14 cellular contexts compared by ENCODE assay signal in the genomic region with DNA sequence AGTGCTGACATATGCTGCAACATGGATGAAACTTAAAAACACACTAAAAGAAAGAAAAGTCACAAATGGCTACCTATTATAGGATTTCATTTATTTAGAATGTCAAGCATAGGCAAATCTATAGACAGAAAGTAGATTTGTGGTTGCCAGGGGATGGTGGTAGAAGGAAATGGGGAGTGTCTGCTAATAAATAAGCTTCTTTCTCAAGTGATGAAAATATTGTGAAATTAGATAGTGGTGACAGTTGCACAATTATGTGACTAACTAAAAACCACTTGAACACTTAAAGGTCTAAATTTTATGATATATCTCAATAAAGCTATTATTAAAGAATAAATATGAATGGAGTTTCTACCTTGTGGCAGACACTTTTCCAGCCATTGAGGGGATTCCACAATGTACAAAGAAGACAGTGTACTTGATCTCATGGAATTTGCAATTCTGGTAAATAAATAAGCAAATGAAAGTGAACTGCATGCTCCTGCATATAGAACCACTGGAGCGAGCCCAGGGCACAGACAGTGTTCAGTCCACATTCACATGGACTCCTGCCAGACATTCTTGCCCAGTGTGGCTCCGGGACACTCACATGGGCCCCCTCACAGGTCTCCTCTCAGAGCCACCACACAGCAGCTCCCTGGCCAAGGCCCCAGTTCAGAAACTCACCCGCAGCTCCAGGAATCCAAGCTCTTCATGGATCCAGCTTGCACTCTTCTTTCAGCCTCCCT.
DNase-seq lines count a peak whose midpoint lies in the region; ATAC-seq, FAIRE-seq and TF ChIP-seq lines count a peak whose summit lies in the region.
"Had no signal": no experiment of that assay in that cellular context is flagged by ENCODE, and none has a peak within 500 bp of the region (broad histone marks: within the 10 kb centered on the region; RNA-seq: fewer than 3 reads in every experiment).

No MANE protein-coding gene starts in this region.

- H4K20me1 ChIP-seq in astrocyte (ENCODE audit: insufficient read depth, low read length): no peaks in the 10 kb centered on the region

- H3K27me3 ChIP-seq in HL-60 (ENCODE audit: insufficient read depth, poor library complexity, severe bottlenecking): no peaks in the 10 kb centered on the region
- H3K27me3 ChIP-seq in astrocyte (ENCODE audit: insufficient read depth, low read length): peaks cover 6% of the 10 kb centered on the region
- H3K27me3 ChIP-seq in right lobe of liver: no peaks in the 10 kb centered on the region

- TF ChIP-seq POLR2A in right lobe of liver (IDR thresholded peaks at IDR 0.05): no peak

- peak in 3 of 4 donors; percentile 84 to 87 (median 84) for ATAC-seq in right lobe of liver
- ATAC-seq: CD8-positive, alpha-beta T cell had no signal

- peak overlapping the region; percentile 20 for H3K4me3 Mint-ChIP-seq in astrocyte (ENCODE audit: unreplicated experiment)
- H3K4me3 Mint-ChIP-seq: B cell; CD8-positive, alpha-beta T cell had no signal

- H3K4me2 ChIP-seq in astrocyte (ENCODE audit: low read length): no peak overlapping the region

- no peak overlapping the region for H3K9ac ChIP-seq in astrocyte (ENCODE audit: low read length)

- POLR2A ChIA-PET in HEK293T (lab: Yijun Ruan, JAX): no interaction called here

- no peak overlapping the region for H3K27ac Mint-ChIP-seq in astrocyte (ENCODE audit: unreplicated experiment)
- H3K27ac Mint-ChIP-seq: B cell; CD8-positive, alpha-beta T cell had no signal

- CTCF ChIA-PET in HEK293T (lab: Yijun Ruan, JAX): no interaction called here

- H3K9me3 Mint-ChIP-seq in astrocyte (ENCODE audit: unreplicated experiment): peaks cover 4% of the 10 kb centered on the region

- peaks cover 3% of the 10 kb centered on the region for H3K27me3 Mint-ChIP-seq in astrocyte (ENCODE audit: low read depth, unreplicated experiment)

- H2AFZ ChIP-seq in astrocyte (ENCODE audit: low read depth, low read length): no peak overlapping the region

- H3K36me3 Mint-ChIP-seq in astrocyte (ENCODE audit: low read depth, unreplicated experiment): no peaks in the 10 kb centered on the region
- H3K36me3 Mint-ChIP-seq: CD8-positive, alpha-beta T cell had no signal

- H3K4me3 ChIP-seq in HL-60 (replicated peaks; ENCODE audit: insufficient read depth, low read length): no peak overlapping the region
- H3K4me3 ChIP-seq in astrocyte (ENCODE audit: insufficient read depth, low read depth, low read length): no peak overlapping the region
- no peak overlapping the region for H3K4me3 ChIP-seq in right lobe of liver
- H3K4me3 ChIP-seq: SJSA1 had no signal

- no peaks in the 10 kb centered on the region for H3K4me1 ChIP-seq in astrocyte (ENCODE audit: insufficient read depth, low read length)
- no peaks in the 10 kb centered on the region for H3K4me1 ChIP-seq in right lobe of liver
- H3K4me1 ChIP-seq: SJSA1 had no signal

- H3K4me1 Mint-ChIP-seq in astrocyte (ENCODE audit: low read depth, unreplicated experiment): no peaks in the 10 kb centered on the region

- H3K79me2 ChIP-seq in astrocyte (ENCODE audit: insufficient read depth, low read length): no peaks in the 10 kb centered on the region

- no peaks in the 10 kb centered on the region for H3K36me3 ChIP-seq in astrocyte (ENCODE audit: insufficient read depth, low read length)
- H3K36me3 ChIP-seq in right lobe of liver: no peaks in the 10 kb centered on the region
- H3K36me3 ChIP-seq: SJSA1 had no signal

- H3K9me3 ChIP-seq in astrocyte (ENCODE audit: insufficient read depth, low read depth, low read length): no peaks in the 10 kb centered on the region
- no peaks in the 10 kb centered on the region for H3K9me3 ChIP-seq in right lobe of liver
- H3K9me3 ChIP-seq: SJSA1 had no signal

- DNase-seq in HL-60 (ENCODE audit: low read depth in 1 of 2, low spot score in 1 of 2) (peak; percentile 7 to 71), MV-4-11 (lab: John Stamatoyannopoulos, UW) (peak; percentile 78), astrocyte (ENCODE audit: low read depth) (no peak), right lobe of liver (peak; percentile 50 to 66 (median 55)), G401 (ENCODE audit: low spot score) (no peak), NCI-H2171 treated with DMSO at 0.1 percent for 48 hours (lab: John Stamatoyannopoulos, UW) (no peak), HEK293T (ENCODE audit: extremely low spot score) (no peak)
- DNase-seq: ACHN; CD8-positive, alpha-beta T cell; GOT3; Kasumi-1; NCI-H146 had no signal

- in situ Hi-C loops in G401 (cut with HindIII; ENCODE audit: low sequenced_read_pairs): no loop called here

- 80% methylated on average over 1 of the region's 3 CpGs for WGBS in right lobe of liver (ENCODE audit: insufficient coverage, low coverage, low lambda C conversion rate, missing lambda C conversion rate)

- intact Hi-C loops in right lobe of liver (cut with DNase I): no loop called here

- FAIRE-seq in astrocyte (lab: Jason Lieb, UNC): no peak

- no peak overlapping the region for H3K27ac ChIP-seq in HL-60 (replicated peaks)
- no peak overlapping the region for H3K27ac ChIP-seq in astrocyte (ENCODE audit: low read depth, low read length)
- H3K27ac ChIP-seq in right lobe of liver: no peak overlapping the region
- H3K27ac ChIP-seq: SJSA1 had no signal

- no peak for TF ChIP-seq CTCF in HL-60 (IDR thresholded peaks at IDR 0.05; ENCODE audit: insufficient read depth, low read length)
- TF ChIP-seq CTCF in astrocyte (IDR thresholded peaks at IDR 0.05; ENCODE audit: insufficient read depth, low read depth, low read length): no peak
- no peak for TF ChIP-seq CTCF in right lobe of liver (IDR thresholded peaks at IDR 0.05)

TF ChIP-seq in HEK293T, 16 proteins besides CTCF, POLR2A, EP300 and RAD21:
- TF ChIP-seq HDGF (IDR thresholded peaks at IDR 0.05; ENCODE audit: borderline replicate concordance) (no peak), TARDBP (IDR thresholded peaks at IDR 0.05) (no peak), FOXA1 (IDR thresholded peaks at IDR 0.05) (no peak), ZNF384 (IDR thresholded peaks at IDR 0.05) (no peak), LEF1 (IDR thresholded peaks at IDR 0.05; ENCODE audit: borderline replicate concordance) (no peak), NFRKB (IDR thresholded peaks at IDR 0.05) (no peak), FOXK2 (IDR thresholded peaks at IDR 0.05) (no peak), ARNT (IDR thresholded peaks at IDR 0.05) (no peak), SP1 (IDR thresholded peaks at IDR 0.05) (no peak), FOXM1 (IDR thresholded peaks at IDR 0.05; ENCODE audit: borderline replicate concordance) (no peak), SUZ12 (IDR thresholded peaks at IDR 0.05) (no peak), L3MBTL2 (conservative IDR thresholded peaks at IDR 0.05) (no peak), BHLHE40 (IDR thresholded peaks at IDR 0.05; ENCODE audit: borderline replicate concordance) (no peak)
- TF ChIP-seq, protein P1, sequence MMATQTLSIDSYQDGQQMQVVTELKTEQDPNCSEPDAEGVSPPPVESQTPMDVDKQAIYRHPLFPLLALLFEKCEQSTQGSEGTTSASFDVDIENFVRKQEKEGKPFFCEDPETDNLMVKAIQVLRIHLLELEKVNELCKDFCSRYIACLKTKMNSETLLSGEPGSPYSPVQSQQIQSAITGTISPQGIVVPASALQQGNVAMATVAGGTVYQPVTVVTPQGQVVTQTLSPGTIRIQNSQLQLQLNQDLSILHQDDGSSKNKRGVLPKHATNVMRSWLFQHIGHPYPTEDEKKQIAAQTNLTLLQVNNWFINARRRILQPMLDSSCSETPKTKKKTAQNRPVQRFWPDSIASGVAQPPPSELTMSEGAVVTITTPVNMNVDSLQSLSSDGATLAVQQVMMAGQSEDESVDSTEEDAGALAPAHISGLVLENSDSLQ (IDR thresholded peaks at IDR 0.05): no peak

Comparison
In these comparisons a context has a peak if more than half of its experiments do, and no peak if none do; other contexts are left out.
1. DNase-seq: peak in HL-60 (2 of 2), MV-4-11 (single experiment) and right lobe of liver (3 of 3); none in astrocyte (single experiment), G401 (single experiment), NCI-H2171 treated with DMSO at 0.1 percent for 48 hours (single experiment) and HEK293T (single experiment).